Comparison of ENCODE assay signal across 1 cellular context in the genomic region with DNA sequence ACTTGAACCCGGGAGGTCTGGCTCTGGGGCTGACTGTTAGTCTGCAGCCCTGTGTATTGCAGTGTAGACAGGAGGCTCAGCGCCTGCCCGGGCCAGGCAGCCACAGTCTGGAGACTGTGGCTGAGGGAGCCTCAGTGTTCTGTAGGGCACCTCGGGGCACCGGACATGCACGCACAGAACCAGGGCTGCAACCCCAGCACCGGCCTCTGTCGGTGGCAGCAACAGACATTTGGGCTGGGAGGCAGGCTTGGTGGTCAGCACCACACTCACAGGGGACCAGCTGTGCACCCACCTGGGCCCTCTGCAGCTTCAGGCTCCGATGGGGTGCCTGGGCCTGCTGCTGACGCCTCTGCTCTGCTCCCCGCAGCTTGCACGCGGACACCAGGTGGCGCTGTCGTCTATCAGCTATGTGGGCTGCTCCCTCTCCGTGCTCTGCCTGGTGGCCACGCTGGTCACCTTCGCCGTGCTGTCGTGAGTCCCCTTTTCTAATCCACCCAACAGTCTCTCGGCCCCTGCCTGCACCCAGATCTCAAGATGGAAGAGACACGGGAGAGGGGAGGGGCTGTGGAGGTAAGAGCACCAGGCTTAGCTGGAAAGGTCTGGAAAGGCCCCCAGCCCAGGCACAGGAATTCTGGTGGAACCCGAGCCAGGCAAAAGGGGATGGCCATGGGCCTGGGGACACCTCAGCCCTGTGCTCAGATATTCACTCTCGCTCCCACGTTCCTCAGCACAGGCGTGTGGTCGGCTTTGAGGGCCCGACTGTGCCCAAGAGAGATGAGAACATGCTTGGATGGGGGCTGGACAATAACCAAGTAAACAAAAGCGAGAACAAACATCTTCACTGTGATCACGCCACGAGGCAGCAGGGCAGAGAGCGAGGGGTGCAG.
A peak's percentile ranks its signal among the peaks of the same experiment; 100 is the strongest.
TF ChIP-seq lines count a peak whose summit lies in the region.

No MANE protein-coding gene starts in this region.

TF ChIP-seq in HepG2, 621 proteins besides CTCF, POLR2A, EP300 and RAD21 (continued from another document and continues in another):
- TF ChIP-seq E2F2 (CRISPR knock-in tag; IDR thresholded peaks at IDR 0.05; ENCODE audit: borderline replicate concordance), result no peak
- TF ChIP-seq ZNF879 (CRISPR knock-in tag; IDR thresholded peaks at IDR 0.05), result no peak
- TF ChIP-seq ZFP62 (CRISPR knock-in tag; IDR thresholded peaks at IDR 0.05), result no peak
- TF ChIP-seq ZNF513 (CRISPR knock-in tag; conservative IDR thresholded peaks at IDR 0.05), result no peak
- TF ChIP-seq PITX1 (CRISPR knock-in tag; IDR thresholded peaks at IDR 0.05), result 0 out of 2 replicates have a peak, but pooled peaks have one; percentile 11
- no peak for TF ChIP-seq NFYB (CRISPR knock-in tag; IDR thresholded peaks at IDR 0.05)
- TF ChIP-seq ZNF34 (CRISPR knock-in tag; IDR thresholded peaks at IDR 0.05; ENCODE audit: borderline replicate concordance), result no peak
- no peak for TF ChIP-seq CHCHD3 (CRISPR knock-in tag; IDR thresholded peaks at IDR 0.05)
- TF ChIP-seq ZSCAN25 (CRISPR knock-in tag; IDR thresholded peaks at IDR 0.05), result no peak
- TF ChIP-seq PRDM15 (CRISPR knock-in tag; IDR thresholded peaks at IDR 0.05), result no peak
- no peak for TF ChIP-seq ZZZ3 (CRISPR knock-in tag; IDR thresholded peaks at IDR 0.05; ENCODE audit: borderline replicate concordance)
- TF ChIP-seq SETDB1 (CRISPR knock-in tag; IDR thresholded peaks at IDR 0.05; ENCODE audit: borderline replicate concordance), result no peak
- no peak for TF ChIP-seq MTA1 (CRISPR knock-in tag; IDR thresholded peaks at IDR 0.05; ENCODE audit: borderline replicate concordance)
- TF ChIP-seq RBM22 (optimal IDR thresholded peaks at IDR 0.05; ENCODE audit: low read length), result no peak
- TF ChIP-seq, protein P1, sequence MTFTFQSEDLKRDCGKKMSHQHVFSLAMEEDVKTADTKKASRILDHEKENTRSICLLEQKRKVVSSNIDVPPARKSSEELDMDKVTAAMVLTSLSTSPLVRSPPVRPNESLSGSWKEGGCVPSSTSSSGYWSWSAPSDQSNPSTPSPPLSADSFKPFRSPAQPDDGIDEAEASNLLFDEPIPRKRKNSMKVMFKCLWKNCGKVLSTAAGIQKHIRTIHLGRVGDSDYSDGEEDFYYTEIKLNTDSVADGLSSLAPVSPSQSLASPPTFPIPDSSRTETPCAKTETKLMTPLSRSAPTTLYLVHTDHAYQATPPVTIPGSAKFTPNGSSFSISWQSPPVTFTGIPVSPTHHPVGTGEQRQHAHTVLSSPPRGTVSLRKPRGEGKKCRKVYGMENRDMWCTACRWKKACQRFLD (CRISPR knock-in tag; IDR thresholded peaks at IDR 0.05; ENCODE audit: borderline replicate concordance), result peak; percentile 44; the same call in 1 of the 2 replicates
- no peak for TF ChIP-seq GATAD1 (CRISPR knock-in tag; IDR thresholded peaks at IDR 0.05)
- no peak for TF ChIP-seq THAP8 (CRISPR knock-in tag; IDR thresholded peaks at IDR 0.05; ENCODE audit: borderline replicate concordance)
- no peak for TF ChIP-seq ATF7 (IDR thresholded peaks at IDR 0.05)
- TF ChIP-seq ATF7 (CRISPR knock-in tag; IDR thresholded peaks at IDR 0.05), result 0 out of 2 replicates have a peak, but pooled peaks have one; percentile 30
- no peak for TF ChIP-seq ZNF678 (CRISPR knock-in tag; IDR thresholded peaks at IDR 0.05)
- no peak for TF ChIP-seq ZNF703 (CRISPR knock-in tag; IDR thresholded peaks at IDR 0.05; ENCODE audit: borderline replicate concordance)
- no peak for TF ChIP-seq ZSCAN22 (CRISPR knock-in tag; IDR thresholded peaks at IDR 0.05)
- TF ChIP-seq SRSF9 (IDR thresholded peaks at IDR 0.05; ENCODE audit: borderline replicate concordance, insufficient read depth, low read depth, low read length, poor library complexity, severe bottlenecking), result no peak
- TF ChIP-seq ZNF251 (CRISPR knock-in tag; IDR thresholded peaks at IDR 0.05), result no peak
- no peak for TF ChIP-seq TBX3 (IDR thresholded peaks at IDR 0.05; ENCODE audit: borderline replicate concordance)
- TF ChIP-seq, protein P2, sequence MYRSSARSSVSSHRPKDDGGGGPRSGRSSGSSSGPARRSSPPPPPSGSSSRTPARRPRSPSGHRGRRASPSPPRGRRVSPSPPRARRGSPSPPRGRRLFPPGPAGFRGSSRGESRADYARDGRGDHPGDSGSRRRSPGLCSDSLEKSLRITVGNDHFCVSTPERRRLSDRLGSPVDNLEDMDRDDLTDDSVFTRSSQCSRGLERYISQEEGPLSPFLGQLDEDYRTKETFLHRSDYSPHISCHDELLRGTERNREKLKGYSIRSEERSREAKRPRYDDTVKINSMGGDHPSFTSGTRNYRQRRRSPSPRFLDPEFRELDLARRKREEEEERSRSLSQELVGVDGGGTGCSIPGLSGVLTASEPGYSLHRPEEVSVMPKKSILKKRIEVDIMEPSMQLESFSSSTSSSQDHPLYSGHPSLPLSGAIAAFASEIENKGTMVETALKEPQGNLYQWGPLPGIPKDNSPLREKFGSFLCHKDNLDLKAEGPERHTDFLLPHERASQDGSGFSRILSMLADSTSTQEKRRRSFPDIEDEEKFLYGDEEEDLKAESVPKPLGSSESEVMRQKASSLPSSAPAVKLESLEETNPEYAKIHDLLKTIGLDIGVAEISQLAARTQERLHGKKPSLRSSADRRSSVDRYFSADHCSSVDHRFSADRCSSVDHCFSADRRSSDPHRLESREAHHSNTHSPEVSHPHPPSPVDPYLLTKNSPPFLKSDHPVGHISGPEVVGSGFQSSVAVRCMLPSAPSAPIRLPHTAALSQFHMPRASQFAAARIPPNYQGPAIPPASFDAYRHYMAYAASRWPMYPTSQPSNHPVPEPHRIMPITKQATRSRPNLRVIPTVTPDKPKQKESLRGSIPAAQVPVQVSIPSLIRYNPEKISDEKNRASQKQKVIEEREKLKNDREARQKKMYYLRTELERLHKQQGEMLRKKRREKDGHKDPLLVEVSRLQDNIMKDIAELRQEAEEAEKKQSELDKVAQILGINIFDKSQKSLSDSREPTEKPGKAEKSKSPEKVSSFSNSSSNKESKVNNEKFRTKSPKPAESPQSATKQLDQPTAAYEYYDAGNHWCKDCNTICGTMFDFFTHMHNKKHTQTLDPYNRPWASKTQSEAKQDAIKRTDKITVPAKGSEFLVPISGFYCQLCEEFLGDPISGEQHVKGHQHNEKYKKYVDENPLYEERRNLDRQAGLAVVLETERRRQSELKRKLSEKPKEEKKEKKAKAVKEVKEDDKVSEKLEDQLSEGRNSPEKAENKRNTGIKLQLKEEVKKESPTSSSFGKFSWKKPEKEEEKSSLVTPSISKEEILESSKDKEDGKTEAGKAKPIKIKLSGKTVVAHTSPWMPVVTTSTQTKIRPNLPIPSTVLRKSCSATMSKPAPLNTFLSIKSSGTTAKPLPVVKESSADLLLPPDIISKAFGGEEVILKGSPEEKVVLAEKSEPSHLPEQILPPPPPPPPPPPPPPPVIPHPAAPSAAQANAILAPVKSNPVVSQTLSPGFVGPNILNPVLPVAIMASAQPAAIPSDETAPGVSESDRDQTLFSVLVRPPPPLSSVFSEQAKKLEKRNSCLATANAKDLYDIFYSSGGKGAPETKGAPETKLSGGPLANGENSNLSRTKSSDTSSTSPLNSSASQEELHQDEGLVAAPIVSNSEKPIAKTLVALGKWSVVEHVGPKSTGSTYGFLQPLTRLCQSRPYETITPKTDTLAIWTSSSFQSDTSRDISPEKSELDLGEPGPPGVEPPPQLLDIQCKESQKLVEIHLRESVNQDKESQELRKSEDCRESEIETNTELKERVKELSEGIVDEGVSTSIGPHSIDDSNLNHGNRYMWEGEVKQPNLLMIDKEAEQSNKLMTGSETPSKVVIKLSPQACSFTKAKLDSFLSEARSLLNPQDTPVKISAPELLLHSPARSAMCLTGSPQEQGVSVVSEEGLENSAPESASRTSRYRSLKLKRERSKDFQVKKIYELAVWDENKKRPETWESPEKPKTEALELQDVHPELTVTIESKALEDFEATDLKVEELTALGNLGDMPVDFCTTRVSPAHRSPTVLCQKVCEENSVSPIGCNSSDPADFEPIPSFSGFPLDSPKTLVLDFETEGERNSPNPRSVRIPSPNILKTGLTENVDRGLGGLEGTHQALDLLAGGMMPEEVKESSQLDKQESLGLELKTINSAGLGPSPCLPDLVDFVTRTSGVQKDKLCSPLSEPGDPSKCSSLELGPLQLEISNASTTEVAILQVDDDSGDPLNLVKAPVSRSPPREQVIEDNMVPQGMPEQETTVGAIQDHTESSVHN (CRISPR knock-in tag; IDR thresholded peaks at IDR 0.05), result no peak; the same call in 1 of the 2 replicates
- TF ChIP-seq JUN (CRISPR knock-in tag; IDR thresholded peaks at IDR 0.05), result no peak
- TF ChIP-seq ZNF546 (CRISPR knock-in tag; conservative IDR thresholded peaks at IDR 0.05), result no peak
- TF ChIP-seq ZMYM2 (CRISPR knock-in tag; IDR thresholded peaks at IDR 0.05), result no peak
- no peak for TF ChIP-seq GFI1 (CRISPR knock-in tag; IDR thresholded peaks at IDR 0.05; ENCODE audit: borderline replicate concordance)
- TF ChIP-seq MAFK (conservative IDR thresholded peaks at IDR 0.05 in 1 of 2, IDR thresholded peaks at IDR 0.05 in 1 of 2; ENCODE audit: low read length in 2 of 2), result no peak
- TF ChIP-seq ELF1 (CRISPR knock-in tag; IDR thresholded peaks at IDR 0.05), result no peak
- no peak for TF ChIP-seq ZNF777 (CRISPR knock-in tag; IDR thresholded peaks at IDR 0.05)
- TF ChIP-seq THAP9 (CRISPR knock-in tag; IDR thresholded peaks at IDR 0.05; ENCODE audit: borderline replicate concordance), result no peak
- TF ChIP-seq, protein P3, sequence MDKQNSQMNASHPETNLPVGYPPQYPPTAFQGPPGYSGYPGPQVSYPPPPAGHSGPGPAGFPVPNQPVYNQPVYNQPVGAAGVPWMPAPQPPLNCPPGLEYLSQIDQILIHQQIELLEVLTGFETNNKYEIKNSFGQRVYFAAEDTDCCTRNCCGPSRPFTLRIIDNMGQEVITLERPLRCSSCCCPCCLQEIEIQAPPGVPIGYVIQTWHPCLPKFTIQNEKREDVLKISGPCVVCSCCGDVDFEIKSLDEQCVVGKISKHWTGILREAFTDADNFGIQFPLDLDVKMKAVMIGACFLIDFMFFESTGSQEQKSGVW (CRISPR knock-in tag; IDR thresholded peaks at IDR 0.05; ENCODE audit: borderline replicate concordance), result no peak
- no peak for TF ChIP-seq ATAD3A (CRISPR knock-in tag; IDR thresholded peaks at IDR 0.05)
- no peak for TF ChIP-seq AHR (CRISPR knock-in tag; IDR thresholded peaks at IDR 0.05)
